ENCODE assay signal across 8 cellular contexts in genomic region chr22:18056161-18056666, GRCh38. TPM values are rescaled to one million over a fixed set of nuclear protein-coding genes. Genes with fewer than 3 reads are reported as not detected.
A peak's percentile ranks its signal among the peaks of the same experiment; 100 is the strongest.
DNase-seq lines count a peak whose midpoint lies in the region; TF ChIP-seq lines count a peak whose summit lies in the region.

No MANE protein-coding gene starts in this region.

- DNase-seq in HT1080 (ENCODE audit: low read depth) (peak; percentile 58), ascending aorta (ENCODE audit: low spot score in 2 of 2) (peak in 1 of 2 donors; percentile 70), kidney glomerular epithelial cell (lab: John Stamatoyannopoulos, UW) (peak; percentile 70), tibial nerve (ENCODE audit: low spot score in 2 of 2) (no peak), activated gamma-delta T cell treated with Interleukin-2 at 50 U/mL for 16 hours (no peak)
- no peak for DNase-seq in activated CD4-positive, alpha-beta T cell treated with anti-CD3 and anti-CD28 coated beads, Interleukin-2, amount 50 U/mL, for 4 hours
- DNase-seq in activated effector memory CD4-positive, alpha-beta T cell treated with Interleukin-2 at 50 U/mL for 16 hours: no peak

- H3K27ac ChIP-seq in BLaER1 (no peak overlapping the region), ascending aorta (peak overlapping the region; percentile 85), tibial nerve (peak overlapping the region; percentile 10 to 86 (median 81))

- H3K9ac ChIP-seq in BLaER1: no peak overlapping the region

- TF ChIP-seq POLR2A in tibial nerve (IDR thresholded peaks at IDR 0.05): no peak

- intact Hi-C loops in ascending aorta (cut with DNase I): loop anchor here (5.0 kb wide), 1 partner anchor 429 kb away; the partner anchor contains the start of gene ATP6V1E1

- H3K4me3 ChIP-seq in BLaER1: no peak overlapping the region
- no peak overlapping the region for H3K4me3 ChIP-seq in ascending aorta
- no peak overlapping the region for H3K4me3 ChIP-seq in tibial nerve

- no peak for TF ChIP-seq CTCF in ascending aorta (IDR thresholded peaks at IDR 0.05)
- TF ChIP-seq CTCF in tibial nerve (IDR thresholded peaks at IDR 0.05): no peak

- peak overlapping the region; percentile 4; the same call in 1 of the 2 replicates for H3K4me2 ChIP-seq in BLaER1

- H3K4me1 ChIP-seq in BLaER1: peaks cover 12% of the 10 kb centered on the region
- H3K4me1 ChIP-seq in ascending aorta: peaks cover 17 to 28% of the 10 kb centered on the region in 2 donors
- H3K4me1 ChIP-seq in tibial nerve: peaks cover 0 to 28% (median 25%) of the 10 kb centered on the region in 4 donors

- no peaks in the 10 kb centered on the region for H3K9me3 ChIP-seq in BLaER1
- no peaks in the 10 kb centered on the region for H3K9me3 ChIP-seq in ascending aorta
- H3K9me3 ChIP-seq in tibial nerve: no peaks in the 10 kb centered on the region

- H3K27me3 ChIP-seq in BLaER1: no peaks in the 10 kb centered on the region
- no peaks in the 10 kb centered on the region for H3K27me3 ChIP-seq in ascending aorta
- H3K27me3 ChIP-seq in tibial nerve: no peaks in the 10 kb centered on the region

- H3K36me3 ChIP-seq in BLaER1 (no peaks in the 10 kb centered on the region), ascending aorta (peaks cover 0 to 2% of the 10 kb centered on the region in 2 donors), tibial nerve (no peaks in the 10 kb centered on the region)

- TF ChIP-seq EP300 in tibial nerve (IDR thresholded peaks at IDR 0.05): peak in 1 of 2 donors; percentile 29

- 21 to 39% methylated on average over 3 to 4 of the region's 4 CpGs for WGBS in tibial nerve, 2 donors

- H4K20me1 ChIP-seq in BLaER1: no peaks in the 10 kb centered on the region

RNA-seq across cellular contexts. Expression of gene PEX26, which starts 21.6 kb away (rescaled TPM):
- total RNA-seq in HT1080 (2014; rRNA removed; shearing (Covaris generic)): 46.2 and 50.9 TPM in 2 replicates
- 42.3 and 43.1 TPM in 2 replicates for polyA plus RNA-seq in HT1080 (2015; cell fraction: cytosol; rRNA removed)
- polyA plus RNA-seq in HT1080 (2015; cell fraction: nucleus; rRNA removed): 33.9 and 37.8 TPM in 2 replicates
- total RNA-seq in ascending aorta (38.1 TPM), tibial nerve (10 to 100 TPM; 15.3 to 36.3 (median 29.4) TPM)

RNA-seq across cellular contexts. Expression of gene MICAL3, which starts 31.9 kb away (rescaled TPM):
- total RNA-seq in HT1080 (2014; rRNA removed; shearing (Covaris generic)): 15.3 and 29.2 TPM in 2 replicates
- polyA plus RNA-seq in HT1080 (2015; cell fraction: cytosol; rRNA removed): 12.5 and 18.1 TPM in 2 replicates
- 72.7 and 93.2 TPM in 2 replicates for polyA plus RNA-seq in HT1080 (2015; cell fraction: nucleus; rRNA removed)
- total RNA-seq in ascending aorta (36.9 TPM), tibial nerve (10 to 100 TPM; 45.2 to 56.3 (median 46.3) TPM)

RNA-seq across cellular contexts. Expression of gene TUBA8, which starts 54.4 kb away (rescaled TPM):
- 0.06 and 0.17 TPM in 2 replicates for total RNA-seq in HT1080 (2014; rRNA removed; shearing (Covaris generic))
- 0.36 TPM in 1 of 2 replicates, not detected in the other for polyA plus RNA-seq in HT1080 (2015; cell fraction: cytosol; rRNA removed)
- 0.23 and 0.70 TPM in 2 replicates for polyA plus RNA-seq in HT1080 (2015; cell fraction: nucleus; rRNA removed)
- not detected for total RNA-seq in ascending aorta
- 10 to 100 TPM in 1 of 4 donors, 1 to 10 TPM in 3; 5.0 to 12.3 (median 6.3) TPM for total RNA-seq in tibial nerve

Comparison
In these comparisons a context has a peak if more than half of its experiments do, and no peak if none do; other contexts are left out.
1. DNase-seq: peak in HT1080 (single experiment) and kidney glomerular epithelial cell (single experiment); none in tibial nerve (0 of 2), activated CD4-positive, alpha-beta T cell treated with anti-CD3 and anti-CD28 coated beads, Interleukin-2, amount 50 U/mL, for 4 hours (0 of 2), activated effector memory CD4-positive, alpha-beta T cell treated with Interleukin-2 at 50 U/mL for 16 hours (single experiment) and activated gamma-delta T cell treated with Interleukin-2 at 50 U/mL for 16 hours (single experiment).